20 cellular contexts compared by ENCODE assay signal in the genomic region with DNA sequence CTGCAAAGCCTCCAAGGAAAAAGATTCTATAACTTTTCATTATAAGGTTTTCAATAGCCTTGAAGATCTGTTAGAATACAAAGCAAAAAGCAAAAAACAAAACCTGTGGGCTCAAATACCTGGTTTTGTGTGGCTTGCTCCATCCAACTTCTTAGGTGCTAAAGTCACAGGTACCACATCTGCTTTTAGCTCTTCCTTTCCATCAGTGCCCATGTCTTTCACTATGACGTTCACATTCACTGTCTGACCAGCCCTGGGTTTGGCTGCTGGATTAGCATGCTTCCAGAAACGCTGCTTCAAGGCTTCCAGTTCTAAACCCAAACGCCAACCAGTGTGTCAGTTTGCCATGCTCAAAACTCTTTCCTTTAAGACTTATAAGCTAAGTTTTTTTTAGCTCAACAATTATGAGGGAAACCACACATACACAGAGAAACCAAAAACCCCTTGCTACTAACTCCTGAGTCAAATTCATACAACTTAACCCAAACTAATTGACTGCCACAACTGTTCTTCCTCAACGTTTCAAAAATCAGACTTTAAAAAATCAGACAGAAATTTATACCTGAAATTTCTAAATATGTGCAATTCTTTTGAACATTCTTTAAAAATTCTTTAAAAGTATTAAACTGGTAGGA.
"Had no signal": no experiment of that assay in that cellular context is flagged by ENCODE, and none has a peak within 500 bp of the region (broad histone marks: within the 10 kb centered on the region; RNA-seq: fewer than 3 reads in every experiment).

No MANE protein-coding gene starts in this region.

- H3K27ac Mint-ChIP-seq: effector memory CD8-positive, alpha-beta T cell; progenitor cell of endocrine pancreas; stimulated activated naive B cell treated with anti-CD40 and anti-IgM and Interleukin-4, amounts not matched to agents 10 μg/mL and 1 μg/mL and 100 μg/mL, for 72 hours; stimulated activated naive CD8-positive, alpha-beta T cell treated with anti-CD3 and anti-CD28 coated beads, Interleukin-15, Interleukin-2, amounts not matched to agents 100 ng/mL and 50 ng/mL, for 24 hours had no signal

- H3K36me3 Mint-ChIP-seq: naive thymus-derived CD8-positive, alpha-beta T cell had no signal

- H3K4me1 Mint-ChIP-seq: naive thymus-derived CD8-positive, alpha-beta T cell had no signal

- H3K79me2 ChIP-seq: parathyroid adenoma had no signal

- H3K9me3 Mint-ChIP-seq: effector memory CD8-positive, alpha-beta T cell; naive thymus-derived CD8-positive, alpha-beta T cell; stimulated activated naive B cell treated with anti-CD40 and anti-IgM and Interleukin-4, amounts not matched to agents 10 μg/mL and 1 μg/mL and 100 μg/mL, for 72 hours; stimulated activated naive CD8-positive, alpha-beta T cell treated with anti-CD3 and anti-CD28 coated beads, Interleukin-15, Interleukin-2, amounts not matched to agents 100 ng/mL and 50 ng/mL, for 24 hours had no signal

- DNase-seq: cortex of kidney; effector memory CD8-positive, alpha-beta T cell; foreskin fibroblast; gastrocnemius medialis; head of caudate nucleus; left ventricle myocardium superior; lower lobe of right lung; naive thymus-derived CD8-positive, alpha-beta T cell; occipital lobe; right lobe of liver; small intestine; stimulated activated CD4-positive, alpha-beta T cell treated with anti-CD3 and anti-CD28 coated beads, Interleukin-15, amount 100 ng/mL, for 24 hours; stimulated activated CD4-positive, alpha-beta T cell treated with anti-CD3 and anti-CD28 coated beads, Interleukin-2, amount 100 ng/mL, for 48 hours; stimulated activated naive B cell treated with anti-CD40 and anti-IgM and Interleukin-4, amounts not matched to agents 10 μg/mL and 1 μg/mL and 100 μg/mL, for 72 hours; upper lobe of left lung had no signal

- H3K27me3 ChIP-seq: gastrocnemius medialis, right lobe of liver, tibial nerve, upper lobe of left lung had no signal

- H3K4me3 Mint-ChIP-seq: effector memory CD8-positive, alpha-beta T cell; naive thymus-derived CD8-positive, alpha-beta T cell; stimulated activated naive B cell treated with anti-CD40 and anti-IgM and Interleukin-4, amounts not matched to agents 10 μg/mL and 1 μg/mL and 100 μg/mL, for 72 hours; stimulated activated naive CD8-positive, alpha-beta T cell treated with anti-CD3 and anti-CD28 coated beads, Interleukin-15, Interleukin-2, amounts not matched to agents 100 ng/mL and 50 ng/mL, for 24 hours had no signal

- H2AFZ ChIP-seq: parathyroid adenoma had no signal

- H3K4me1 ChIP-seq: gastrocnemius medialis, lower lobe of right lung, parathyroid adenoma, right lobe of liver, tibial nerve, upper lobe of left lung had no signal

- ATAC-seq: effector memory CD8-positive, alpha-beta T cell; gastrocnemius medialis; left ventricle myocardium superior; lower lobe of right lung; naive thymus-derived CD8-positive, alpha-beta T cell; right lobe of liver; stimulated activated naive B cell treated with anti-CD40 and anti-IgM and Interleukin-4, amounts not matched to agents 10 μg/mL and 1 μg/mL and 100 μg/mL, for 72 hours had no signal

- H3K27me3 Mint-ChIP-seq: effector memory CD8-positive, alpha-beta T cell; progenitor cell of endocrine pancreas; stimulated activated naive B cell treated with anti-CD40 and anti-IgM and Interleukin-4, amounts not matched to agents 10 μg/mL and 1 μg/mL and 100 μg/mL, for 72 hours; stimulated activated naive CD8-positive, alpha-beta T cell treated with anti-CD3 and anti-CD28 coated beads, Interleukin-15, Interleukin-2, amounts not matched to agents 100 ng/mL and 50 ng/mL, for 24 hours had no signal

- H3K9me3 ChIP-seq: gastrocnemius medialis, lower lobe of right lung, right lobe of liver, thoracic aorta, tibial nerve, upper lobe of left lung had no signal

- H3K27ac ChIP-seq: gastrocnemius medialis, lower lobe of right lung, parathyroid adenoma, right lobe of liver, thoracic aorta, tibial nerve, upper lobe of left lung had no signal

- H3K4me3 ChIP-seq: gastrocnemius medialis, lower lobe of right lung, right lobe of liver, thoracic aorta, tibial nerve, upper lobe of left lung had no signal

- H3K36me3 ChIP-seq: gastrocnemius medialis, lower lobe of right lung, right lobe of liver, thoracic aorta, tibial nerve, upper lobe of left lung had no signal

- H3K9ac ChIP-seq: parathyroid adenoma had no signal
